1 cellular context compared by ENCODE assay signal in the genomic region with DNA sequence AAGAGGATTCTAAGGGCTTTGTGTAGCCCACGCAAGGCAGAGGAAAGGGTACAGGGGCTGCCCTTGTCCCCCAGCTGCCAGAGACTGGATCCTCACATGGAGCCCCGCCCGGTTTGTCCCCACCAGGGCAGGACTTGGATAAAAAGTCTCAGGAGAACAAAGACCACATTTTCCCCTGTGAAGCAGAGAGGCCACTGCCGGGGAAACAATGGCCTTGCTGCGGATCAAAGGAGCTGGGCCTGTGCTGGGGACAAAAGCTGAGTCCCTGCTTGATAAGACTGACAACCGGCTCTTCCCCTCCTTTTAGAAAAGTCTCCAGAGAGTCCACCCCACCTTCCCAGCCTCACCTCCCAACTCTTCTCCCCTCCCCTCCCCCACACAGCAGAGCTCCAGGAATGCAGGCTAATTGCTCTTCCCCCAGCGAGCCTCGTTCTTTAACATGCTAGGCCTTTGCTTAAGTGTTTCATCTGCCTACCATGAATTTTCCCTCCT.
TF ChIP-seq lines count a peak whose summit lies in the region.

No MANE protein-coding gene starts in this region.

TF ChIP-seq in HepG2, 621 proteins besides CTCF, POLR2A, EP300 and RAD21 (continued from another document):
- TF ChIP-seq GMEB2 (CRISPR knock-in tag; IDR thresholded peaks at IDR 0.05; ENCODE audit: low read depth) (no peak), FOXK2 (IDR thresholded peaks at IDR 0.05) (no peak), ZNF761 (CRISPR knock-in tag; conservative IDR thresholded peaks at IDR 0.05) (no peak), ZNF207 (IDR thresholded peaks at IDR 0.05; ENCODE audit: borderline replicate concordance) (no peak), TAF15 (IDR thresholded peaks at IDR 0.05; ENCODE audit: low read depth, low read length, poor library complexity, severe bottlenecking) (no peak), ZNF160 (CRISPR knock-in tag; IDR thresholded peaks at IDR 0.05) (no peak), EZH2 (conservative IDR thresholded peaks at IDR 0.05; ENCODE audit: low read depth, low read length) (no peak), XRCC5 (optimal IDR thresholded peaks at IDR 0.05; ENCODE audit: low read length) (peak; percentile 76), CENPT (CRISPR knock-in tag; IDR thresholded peaks at IDR 0.05; ENCODE audit: low read depth) (no peak), ATM (IDR thresholded peaks at IDR 0.05; ENCODE audit: borderline replicate concordance) (no peak), ZSCAN22 (CRISPR knock-in tag; IDR thresholded peaks at IDR 0.05) (no peak), ZNF354B (CRISPR knock-in tag; IDR thresholded peaks at IDR 0.05) (no peak), KLF9 (CRISPR knock-in tag; IDR thresholded peaks at IDR 0.05; ENCODE audit: low read depth) (no peak), POLR2G (IDR thresholded peaks at IDR 0.05; ENCODE audit: low read depth, low read length) (0 out of 2 replicates have a peak, but pooled peaks have one; percentile 40), ASH2L (IDR thresholded peaks at IDR 0.05; ENCODE audit: insufficient read length, low read depth, low read length) (peak; percentile 32), ZNF276 (CRISPR knock-in tag; IDR thresholded peaks at IDR 0.05; ENCODE audit: low read depth) (no peak), AGO2 (optimal IDR thresholded peaks at IDR 0.05; ENCODE audit: low read depth, low read length) (no peak), ZNF713 (CRISPR knock-in tag; IDR thresholded peaks at IDR 0.05) (no peak), PRMT3 (CRISPR knock-in tag; IDR thresholded peaks at IDR 0.05; ENCODE audit: borderline replicate concordance, low read depth) (no peak), DDIT3 (CRISPR knock-in tag; IDR thresholded peaks at IDR 0.05) (no peak), NFE2L1 (CRISPR knock-in tag; IDR thresholded peaks at IDR 0.05; ENCODE audit: borderline replicate concordance) (no peak)
- TF ChIP-seq, protein P1, sequence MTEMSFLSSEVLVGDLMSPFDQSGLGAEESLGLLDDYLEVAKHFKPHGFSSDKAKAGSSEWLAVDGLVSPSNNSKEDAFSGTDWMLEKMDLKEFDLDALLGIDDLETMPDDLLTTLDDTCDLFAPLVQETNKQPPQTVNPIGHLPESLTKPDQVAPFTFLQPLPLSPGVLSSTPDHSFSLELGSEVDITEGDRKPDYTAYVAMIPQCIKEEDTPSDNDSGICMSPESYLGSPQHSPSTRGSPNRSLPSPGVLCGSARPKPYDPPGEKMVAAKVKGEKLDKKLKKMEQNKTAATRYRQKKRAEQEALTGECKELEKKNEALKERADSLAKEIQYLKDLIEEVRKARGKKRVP (CRISPR knock-in tag; IDR thresholded peaks at IDR 0.05): no peak
